In the genomic region with DNA sequence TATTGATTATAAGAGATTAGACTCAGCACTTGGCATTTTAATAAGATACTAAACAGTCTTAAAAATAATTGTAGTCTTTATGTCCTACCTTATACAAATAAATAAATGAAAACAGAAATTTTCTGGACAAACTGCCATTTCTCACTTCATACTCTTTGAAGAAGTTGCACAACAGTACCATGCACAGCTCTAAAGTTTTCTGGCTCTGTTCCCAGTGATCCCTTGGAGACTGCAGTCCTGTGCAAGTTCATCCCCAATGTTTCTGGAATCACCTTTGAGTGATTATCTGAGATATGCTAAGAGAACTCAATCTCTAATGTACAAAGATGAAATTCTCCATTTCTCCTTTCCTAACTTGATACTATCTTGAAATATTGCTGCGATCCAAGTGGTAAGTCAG, we compare ENCODE assay signal across 1 cellular context.
TF ChIP-seq lines count a peak whose summit lies in the region.

No MANE protein-coding gene starts in this region.

TF ChIP-seq in GM23338, 12 proteins besides CTCF, POLR2A, EP300 and RAD21 (continued from another document):
- TF ChIP-seq, protein P1, sequence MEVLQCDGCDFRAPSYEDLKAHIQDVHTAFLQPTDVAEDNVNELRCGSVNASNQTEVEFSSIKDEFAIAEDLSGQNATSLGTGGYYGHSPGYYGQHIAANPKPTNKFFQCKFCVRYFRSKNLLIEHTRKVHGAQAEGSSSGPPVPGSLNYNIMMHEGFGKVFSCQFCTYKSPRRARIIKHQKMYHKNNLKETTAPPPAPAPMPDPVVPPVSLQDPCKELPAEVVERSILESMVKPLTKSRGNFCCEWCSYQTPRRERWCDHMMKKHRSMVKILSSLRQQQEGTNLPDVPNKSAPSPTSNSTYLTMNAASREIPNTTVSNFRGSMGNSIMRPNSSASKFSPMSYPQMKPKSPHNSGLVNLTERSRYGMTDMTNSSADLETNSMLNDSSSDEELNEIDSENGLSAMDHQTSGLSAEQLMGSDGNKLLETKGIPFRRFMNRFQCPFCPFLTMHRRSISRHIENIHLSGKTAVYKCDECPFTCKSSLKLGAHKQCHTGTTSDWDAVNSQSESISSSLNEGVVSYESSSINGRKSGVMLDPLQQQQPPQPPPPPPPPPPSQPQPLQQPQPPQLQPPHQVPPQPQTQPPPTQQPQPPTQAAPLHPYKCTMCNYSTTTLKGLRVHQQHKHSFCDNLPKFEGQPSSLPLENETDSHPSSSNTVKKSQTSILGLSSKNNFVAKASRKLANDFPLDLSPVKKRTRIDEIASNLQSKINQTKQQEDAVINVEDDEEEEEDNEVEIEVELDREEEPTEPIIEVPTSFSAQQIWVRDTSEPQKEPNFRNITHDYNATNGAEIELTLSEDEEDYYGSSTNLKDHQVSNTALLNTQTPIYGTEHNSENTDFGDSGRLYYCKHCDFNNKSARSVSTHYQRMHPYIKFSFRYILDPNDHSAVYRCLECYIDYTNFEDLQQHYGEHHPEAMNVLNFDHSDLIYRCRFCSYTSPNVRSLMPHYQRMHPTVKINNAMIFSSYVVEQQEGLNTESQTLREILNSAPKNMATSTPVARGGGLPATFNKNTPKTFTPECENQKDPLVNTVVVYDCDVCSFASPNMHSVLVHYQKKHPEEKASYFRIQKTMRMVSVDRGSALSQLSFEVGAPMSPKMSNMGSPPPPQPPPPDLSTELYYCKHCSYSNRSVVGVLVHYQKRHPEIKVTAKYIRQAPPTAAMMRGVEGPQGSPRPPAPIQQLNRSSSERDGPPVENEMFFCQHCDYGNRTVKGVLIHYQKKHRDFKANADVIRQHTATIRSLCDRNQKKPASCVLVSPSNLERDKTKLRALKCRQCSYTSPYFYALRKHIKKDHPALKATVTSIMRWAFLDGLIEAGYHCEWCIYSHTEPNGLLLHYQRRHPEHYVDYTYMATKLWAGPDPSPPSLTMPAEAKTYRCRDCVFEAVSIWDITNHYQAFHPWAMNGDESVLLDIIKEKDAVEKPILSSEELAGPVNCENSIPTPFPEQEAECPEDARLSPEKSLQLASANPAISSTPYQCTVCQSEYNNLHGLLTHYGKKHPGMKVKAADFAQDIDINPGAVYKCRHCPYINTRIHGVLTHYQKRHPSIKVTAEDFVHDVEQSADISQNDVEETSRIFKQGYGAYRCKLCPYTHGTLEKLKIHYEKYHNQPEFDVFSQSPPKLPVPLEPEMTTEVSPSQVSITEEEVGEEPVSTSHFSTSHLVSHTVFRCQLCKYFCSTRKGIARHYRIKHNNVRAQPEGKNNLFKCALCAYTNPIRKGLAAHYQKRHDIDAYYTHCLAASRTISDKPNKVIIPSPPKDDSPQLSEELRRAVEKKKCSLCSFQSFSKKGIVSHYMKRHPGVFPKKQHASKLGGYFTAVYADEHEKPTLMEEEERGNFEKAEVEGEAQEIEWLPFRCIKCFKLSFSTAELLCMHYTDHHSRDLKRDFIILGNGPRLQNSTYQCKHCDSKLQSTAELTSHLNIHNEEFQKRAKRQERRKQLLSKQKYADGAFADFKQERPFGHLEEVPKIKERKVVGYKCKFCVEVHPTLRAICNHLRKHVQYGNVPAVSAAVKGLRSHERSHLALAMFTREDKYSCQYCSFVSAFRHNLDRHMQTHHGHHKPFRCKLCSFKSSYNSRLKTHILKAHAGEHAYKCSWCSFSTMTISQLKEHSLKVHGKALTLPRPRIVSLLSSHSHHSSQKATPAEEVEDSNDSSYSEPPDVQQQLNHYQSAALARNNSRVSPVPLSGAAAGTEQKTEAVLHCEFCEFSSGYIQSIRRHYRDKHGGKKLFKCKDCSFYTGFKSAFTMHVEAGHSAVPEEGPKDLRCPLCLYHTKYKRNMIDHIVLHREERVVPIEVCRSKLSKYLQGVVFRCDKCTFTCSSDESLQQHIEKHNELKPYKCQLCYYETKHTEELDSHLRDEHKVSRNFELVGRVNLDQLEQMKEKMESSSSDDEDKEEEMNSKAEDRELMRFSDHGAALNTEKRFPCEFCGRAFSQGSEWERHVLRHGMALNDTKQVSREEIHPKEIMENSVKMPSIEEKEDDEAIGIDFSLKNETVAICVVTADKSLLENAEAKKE (CRISPR knock-in tag; IDR thresholded peaks at IDR 0.05) = no peak
- TF ChIP-seq NANOG (IDR thresholded peaks at IDR 0.05; ENCODE audit: borderline replicate concordance) (no peak), STAT1 (IDR thresholded peaks at IDR 0.05; ENCODE audit: unreplicated experiment) (no peak), JUNB (IDR thresholded peaks at IDR 0.05; ENCODE audit: unreplicated experiment) (no peak)
